ENCODE assay signal across 17 cellular contexts in the genomic region with DNA sequence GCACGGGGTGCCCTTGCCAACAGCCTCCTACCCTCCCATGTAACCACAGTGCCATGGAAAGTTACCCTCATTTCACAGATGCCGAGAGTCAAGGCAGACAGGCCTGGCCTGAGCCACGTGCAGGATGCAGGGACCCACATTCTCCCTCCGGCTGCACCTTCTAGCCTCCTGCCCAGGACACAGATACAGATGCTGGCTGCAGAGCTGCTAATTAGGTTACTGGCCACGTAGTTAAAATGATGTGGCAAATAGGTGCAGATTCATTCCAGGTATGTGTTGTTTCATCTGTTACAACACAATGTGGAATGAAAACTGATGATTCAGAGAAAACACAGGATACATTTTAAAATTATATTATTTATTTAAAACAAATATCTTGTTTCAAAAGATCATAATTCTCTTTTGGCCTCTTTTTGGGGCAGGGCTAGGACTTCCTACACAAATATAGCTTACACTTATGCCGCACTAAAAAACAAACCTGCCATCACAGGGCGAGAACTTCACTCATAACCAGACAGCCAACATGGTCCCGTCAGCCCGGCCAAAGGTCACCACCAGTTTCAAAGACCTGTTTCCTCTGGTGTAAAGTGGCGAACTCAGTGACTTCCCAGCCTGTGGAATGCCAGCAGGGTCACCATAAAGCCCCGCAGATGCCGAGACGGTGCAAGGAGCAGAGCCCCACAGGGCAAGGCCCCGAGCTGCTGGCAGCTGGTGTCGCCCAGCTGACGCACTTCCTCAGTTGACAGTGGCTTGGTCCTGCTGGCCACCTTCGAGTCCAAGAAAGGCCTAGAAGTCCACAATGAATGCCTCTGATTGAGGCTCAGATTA.
DNase-seq lines count a peak whose midpoint lies in the region; ATAC-seq, FAIRE-seq and TF ChIP-seq lines count a peak whose summit lies in the region.
"Had no signal": no experiment of that assay in that cellular context is flagged by ENCODE, and none has a peak within 500 bp of the region (broad histone marks: within the 10 kb centered on the region; RNA-seq: fewer than 3 reads in every experiment).

No MANE protein-coding gene starts in this region.

- TF ChIP-seq RAD21 in HepG2 (CRISPR knock-in tag; IDR thresholded peaks at IDR 0.05) = peak; percentile 42; the same call in 1 of the 2 replicates

- H3K79me2 ChIP-seq in HepG2 (ENCODE audit: insufficient read depth, low read length) = peaks cover 87% of the 10 kb centered on the region

- FAIRE-seq in HepG2 (lab: Jason Lieb, UNC) = peak; percentile 85
- FAIRE-seq: K562, keratinocyte had no signal

- CTCF ChIA-PET in Caco-2 (lab: Charles Lee) (no interaction called here), HepG2 (lab: Yijun Ruan, JAX; ENCODE audit: low intra/inter-chr PET ratio, low total read pairs) (no interaction called here)

- peaks cover 52% of the 10 kb centered on the region for H3K4me1 ChIP-seq in Caco-2
- peaks cover 90% of the 10 kb centered on the region for H3K4me1 ChIP-seq in HepG2 (ENCODE audit: insufficient read depth, low read length)
- peaks cover 26 to 51% (median 35%) of the 10 kb centered on the region in 3 donors for H3K4me1 ChIP-seq in skeletal muscle tissue (ENCODE audit: control insufficient read depth in 3 of 3, insufficient read depth in 3 of 3, low read length in 3 of 3)

- no peaks in the 10 kb centered on the region for H3K9me3 Mint-ChIP-seq in Caco-2 (ENCODE audit: unreplicated experiment)
- H3K9me3 Mint-ChIP-seq in activated naive CD8-positive, alpha-beta T cell treated with anti-CD3 and anti-CD28 coated beads, Interleukin-2, amount 50 U/mL, for 24 hours = no peaks in the 10 kb centered on the region
- H3K9me3 Mint-ChIP-seq: naive thymus-derived CD8-positive, alpha-beta T cell had no signal

- H3K27me3 ChIP-seq in Caco-2 (replicated peaks; ENCODE audit: control insufficient read depth, insufficient read depth, low read length) (no peaks in the 10 kb centered on the region), HepG2 (ENCODE audit: control insufficient read depth in 1 of 2, insufficient read depth in 2 of 2, low read length in 2 of 2) (no peaks in the 10 kb centered on the region), skeletal muscle tissue (ENCODE audit: control insufficient read depth in 3 of 3, insufficient read depth in 3 of 3, low read length in 3 of 3) (no peaks in the 10 kb centered on the region)

- BruUV-seq in Caco-2 (replicated peaks; lab: Mats Ljungman, UMichigan) (no TSS peak), HepG2 (replicated peaks; lab: Mats Ljungman, UMichigan) (no TSS peak)

- H3K4me1 Mint-ChIP-seq in Caco-2 (ENCODE audit: low read depth, unreplicated experiment) (peaks cover 74% of the 10 kb centered on the region), T-helper 17 cell (peaks cover 2% of the 10 kb centered on the region)
- peaks cover 26% of the 10 kb centered on the region for H3K4me1 Mint-ChIP-seq in activated naive CD8-positive, alpha-beta T cell treated with anti-CD3 and anti-CD28 coated beads, Interleukin-2, amount 50 U/mL, for 24 hours

- POLR2A ChIA-PET in Caco-2 (lab: Charles Lee) = no interaction called here
- POLR2A ChIA-PET in HepG2 (lab: Yijun Ruan, JAX) = interaction anchor here (0.9 to 5.4 kb wide), 7 partner anchors 20 to 288 kb away, joined by 3 to 46 read pairs (median 4); no protein-coding TSS in a partner anchor

- TF ChIP-seq CTCF in Caco-2 (IDR thresholded peaks at IDR 0.05; ENCODE audit: insufficient read depth in 1 of 2, low read depth in 1 of 2, low read length in 1 of 2, severe bottlenecking in 1 of 2, unreplicated experiment in 1 of 2) (no peak), HepG2 (CRISPR knock-in tag; IDR thresholded peaks at IDR 0.05) (no peak)

- no peaks in the 10 kb centered on the region; the same call in 1 of the 2 replicates for H3K36me3 ChIP-seq in Caco-2 (ENCODE audit: control insufficient read depth, insufficient read depth, low read length)
- H3K36me3 ChIP-seq in HepG2 (replicated peaks in 1 of 2; ENCODE audit: control insufficient read depth in 1 of 2, insufficient read depth in 2 of 2, low read length in 2 of 2) = peaks cover 13 to 31% of the 10 kb centered on the region in 2 experiments
- H3K36me3 ChIP-seq in skeletal muscle tissue (ENCODE audit: control insufficient read depth in 3 of 3, insufficient read depth in 3 of 3, low read length in 3 of 3) = no peaks in the 10 kb centered on the region

- peak overlapping the region; percentile 59 for H3K4me2 ChIP-seq in HepG2 (ENCODE audit: low read depth, low read length)

- DNase-seq in Caco-2 (peak; percentile 55 to 62), T-helper 17 cell (no peak), HepG2 (ENCODE audit: low spot score) (peak; percentile 78), AG08395 (ENCODE audit: low spot score) (no peak), ACHN (no peak), AG20443 (ENCODE audit: low spot score) (no peak)
- DNase-seq in activated naive CD8-positive, alpha-beta T cell treated with anti-CD3 and anti-CD28 coated beads, Interleukin-2, amount 50 U/mL, for 24 hours = no peak
- DNase-seq: activated naive CD4-positive, alpha-beta T cell; caudate nucleus; erythroblast; glutamatergic neuron; naive thymus-derived CD8-positive, alpha-beta T cell; NCI-H1436 treated with DMSO at 0.1 percent for 48 hours; NCI-H446 treated with DMSO at 0.1 percent for 48 hours had no signal

- in situ Hi-C loops in HepG2 (cut with HindIII; ENCODE audit: extremely low pct_ligation_motif_present, low pct_unique_long_range_greater_than_20kb) (no loop called here), ACHN (cut with HindIII; ENCODE audit: low pct_ligation_motif_present, low pct_unique_long_range_greater_than_20kb, low sequenced_read_pairs) (no loop called here)

- H3K4me3 ChIP-seq in Caco-2 (ENCODE audit: low read depth, low read length) = no peak overlapping the region
- H3K4me3 ChIP-seq in HepG2 (replicated peaks in 1 of 3; ENCODE audit: insufficient read depth in 1 of 3, low read depth in 2 of 3, low read length in 3 of 3) = peak overlapping the region in 1 of 3 experiments; percentile 37; a peak in 2 of 6 replicates
- H3K4me3 ChIP-seq in skeletal muscle tissue (ENCODE audit: low read length in 3 of 3) = no peak overlapping the region
- H3K4me3 ChIP-seq: K562 had no signal

- H3K27ac Mint-ChIP-seq in Caco-2 (ENCODE audit: unreplicated experiment) = peak overlapping the region; percentile 20
- no peak overlapping the region for H3K27ac Mint-ChIP-seq in T-helper 17 cell
- H3K27ac Mint-ChIP-seq in activated naive CD8-positive, alpha-beta T cell treated with anti-CD3 and anti-CD28 coated beads, Interleukin-2, amount 50 U/mL, for 24 hours = no peak overlapping the region

- 0 out of 4 replicates have a peak, but pooled peaks of 1 of the 2 experiments have one; percentile 38 for TF ChIP-seq EP300 in HepG2 (IDR thresholded peaks at IDR 0.05; ENCODE audit: low read depth in 2 of 2, low read length in 2 of 2)
- TF ChIP-seq EP300 in HepG2 (CRISPR knock-in tag; IDR thresholded peaks at IDR 0.05; ENCODE audit: borderline replicate concordance) = no peak

- H3K27ac ChIP-seq in HepG2 (ENCODE audit: extremely low read length, insufficient read depth, low read length) (peak overlapping the region; percentile 64), skeletal muscle tissue (ENCODE audit: low read depth, low read length) (peak overlapping the region; percentile 7)

- intact Hi-C loops in Caco-2 (cut with micrococcal nuclease; ENCODE audit: unreplicated experiment) (no loop called here), HepG2 (cut with micrococcal nuclease; ENCODE audit: unreplicated experiment) (loop anchor here (1.0 kb wide), 1 partner anchor 23 kb away; no protein-coding TSS in a partner anchor)

- H4K20me1 ChIP-seq in HepG2 (ENCODE audit: insufficient read depth, low read length) = peaks cover 60% of the 10 kb centered on the region

- no peaks in the 10 kb centered on the region for H3K27me3 Mint-ChIP-seq in Caco-2 (ENCODE audit: insufficient read depth, unreplicated experiment)
- H3K27me3 Mint-ChIP-seq in T-helper 17 cell = peaks cover 6% of the 10 kb centered on the region
- peaks cover 6% of the 10 kb centered on the region for H3K27me3 Mint-ChIP-seq in activated naive CD8-positive, alpha-beta T cell treated with anti-CD3 and anti-CD28 coated beads, Interleukin-2, amount 50 U/mL, for 24 hours

- H2AFZ ChIP-seq in HepG2 (ENCODE audit: low read length) = no peak overlapping the region

- H3K4me3 Mint-ChIP-seq in Caco-2 (ENCODE audit: unreplicated experiment) (no peak overlapping the region), T-helper 17 cell (peak overlapping the region; percentile 47)
- no peak overlapping the region for H3K4me3 Mint-ChIP-seq in activated naive CD8-positive, alpha-beta T cell treated with anti-CD3 and anti-CD28 coated beads, Interleukin-2, amount 50 U/mL, for 24 hours
- H3K4me3 Mint-ChIP-seq: naive thymus-derived CD8-positive, alpha-beta T cell had no signal

- no peak for TF ChIP-seq POLR2A in HepG2 (IDR thresholded peaks at IDR 0.05; ENCODE audit: insufficient read depth in 1 of 2, low read depth in 2 of 2, low read length in 2 of 2)

- WGBS in HepG2 (ENCODE audit: low lambda C conversion rate) = 35% methylated on average over 14 of the region's 17 CpGs

- H3K36me3 Mint-ChIP-seq in Caco-2 (ENCODE audit: insufficient read depth, unreplicated experiment) = peaks cover 97% of the 10 kb centered on the region
- H3K36me3 Mint-ChIP-seq in T-helper 17 cell (ENCODE audit: low read depth) = no peaks in the 10 kb centered on the region
- no peaks in the 10 kb centered on the region for H3K36me3 Mint-ChIP-seq in activated naive CD8-positive, alpha-beta T cell treated with anti-CD3 and anti-CD28 coated beads, Interleukin-2, amount 50 U/mL, for 24 hours (ENCODE audit: low read depth)
- H3K36me3 Mint-ChIP-seq: naive thymus-derived CD8-positive, alpha-beta T cell had no signal

- ATAC-seq in T-helper 17 cell (no peak), HepG2 (peak; percentile 59)
- ATAC-seq in activated naive CD8-positive, alpha-beta T cell treated with anti-CD3 and anti-CD28 coated beads, Interleukin-2, amount 50 U/mL, for 24 hours = no peak
- ATAC-seq: K562; naive thymus-derived CD8-positive, alpha-beta T cell had no signal

- H3K9me3 ChIP-seq in Caco-2 (no peaks in the 10 kb centered on the region), T-helper 17 cell (ENCODE audit: control insufficient read depth, low read length, poor library complexity, severe bottlenecking) (no peaks in the 10 kb centered on the region), HepG2 (ENCODE audit: low read length) (no peaks in the 10 kb centered on the region), skeletal muscle tissue (ENCODE audit: control insufficient read depth in 3 of 3, low read length in 3 of 3) (no peaks in the 10 kb centered on the region)

- H3K9ac ChIP-seq in HepG2 (ENCODE audit: insufficient read depth, low read depth, low read length) (no peak overlapping the region), skeletal muscle tissue (ENCODE audit: low read depth in 1 of 3, low read length in 3 of 3) (no peak overlapping the region)

TF ChIP-seq in HepG2, 621 proteins besides CTCF, POLR2A, EP300 and RAD21 (continues in another document):
- peak; percentile 59 for TF ChIP-seq SKI (IDR thresholded peaks at IDR 0.05; ENCODE audit: partially characterized antibody)
- peak; percentile 50; the same call in 1 of the 2 replicates for TF ChIP-seq ZFX (CRISPR knock-in tag; IDR thresholded peaks at IDR 0.05; ENCODE audit: low read depth)

Comparison
In these comparisons a context has a peak if more than half of its experiments do, and no peak if none do; other contexts are left out.
1. DNase-seq: peak in Caco-2 (2 of 2) and HepG2 (single experiment); none in T-helper 17 cell (0 of 3), AG08395 (single experiment), ACHN (single experiment), AG20443 (single experiment) and activated naive CD8-positive, alpha-beta T cell treated with anti-CD3 and anti-CD28 coated beads, Interleukin-2, amount 50 U/mL, for 24 hours (single experiment).